Comparison of ENCODE assay signal across 17 cellular contexts in the genomic region with DNA sequence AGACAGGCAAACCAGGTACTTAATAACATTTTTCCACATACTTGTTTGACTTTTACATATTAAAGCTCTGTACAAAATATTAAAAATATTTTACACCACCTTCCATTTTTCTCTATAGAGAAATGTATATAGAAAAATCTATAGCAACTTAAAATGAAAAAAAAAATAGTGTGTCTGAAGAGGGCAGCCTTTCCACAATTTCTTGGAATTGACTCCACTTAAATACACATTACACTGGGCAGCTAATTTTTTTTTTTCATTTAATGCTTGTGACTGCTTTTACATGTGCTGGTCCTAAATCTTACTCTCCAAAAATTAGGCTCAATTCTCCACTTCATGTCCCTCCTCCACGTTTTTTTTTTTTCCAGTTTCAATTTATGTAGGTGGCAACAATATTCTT.
A peak's percentile ranks its signal among the peaks of the same experiment; 100 is the strongest.
DNase-seq lines count a peak whose midpoint lies in the region; ATAC-seq and TF ChIP-seq lines count a peak whose summit lies in the region.
"Had no signal": no experiment of that assay in that cellular context is flagged by ENCODE, and none has a peak within 500 bp of the region (broad histone marks: within the 10 kb centered on the region; RNA-seq: fewer than 3 reads in every experiment).

No MANE protein-coding gene starts in this region.

- H3K27ac ChIP-seq in heart right ventricle: no peak overlapping the region
- H3K27ac ChIP-seq: gastroesophageal sphincter, SK-N-MC had no signal

- H2AFZ ChIP-seq in Loucy (ENCODE audit: low read length): no peak overlapping the region

- no peak for DNase-seq in AG09309 (ENCODE audit: low read depth)
- DNase-seq in adipocyte (ENCODE audit: low read depth): peak; percentile 45
- peak; percentile 7 for DNase-seq in left kidney (ENCODE audit: low read depth, low spot score)
- DNase-seq in stimulated activated CD4-positive, alpha-beta T cell treated with anti-CD3 and anti-CD28 coated beads, Interleukin-15, amount 100 ng/mL, for 24 hours: no peak
- no peak for DNase-seq in heart right ventricle
- DNase-seq in epidermal melanocyte (ENCODE audit: insufficient read length, low spot score): no peak
- DNase-seq: activated B cell treated with CpG ODN at 0.5 μM for 24 hours; activated CD8-positive, alpha-beta memory T cell treated with anti-CD3 and anti-CD28 coated beads, Interleukin-2, amount 50 U/mL, for 4 hours; CD4-positive, alpha-beta T cell; naive B cell; NCI-H510A treated with DMSO at 0.1 percent for 48 hours; stimulated activated naive CD8-positive, alpha-beta T cell treated with anti-CD3 and anti-CD28 coated beads, Interleukin-15, amount 100 ng/mL, for 72 hours had no signal

- H3K9ac ChIP-seq in Loucy (ENCODE audit: low read depth, low read length, poor library complexity, severe bottlenecking) (no peak overlapping the region), adipocyte (ENCODE audit: low read length) (no peak overlapping the region)

- H3K27me3 ChIP-seq in Loucy (ENCODE audit: insufficient read depth, low read length, poor library complexity, severe bottlenecking) (no peaks in the 10 kb centered on the region), adipocyte (replicated peaks; ENCODE audit: control insufficient read depth, insufficient read depth, low read length) (no peaks in the 10 kb centered on the region), heart right ventricle (no peaks in the 10 kb centered on the region)
- H3K27me3 ChIP-seq: gastroesophageal sphincter had no signal

- H3K79me2 ChIP-seq in Loucy (ENCODE audit: insufficient read depth, low read length): no peaks in the 10 kb centered on the region

- no peaks in the 10 kb centered on the region for H4K20me1 ChIP-seq in Loucy (ENCODE audit: insufficient read depth, low read length, poor library complexity, severe bottlenecking)

- H3K9me3 ChIP-seq in Loucy (ENCODE audit: insufficient read depth, low read depth, low read length): no peaks in the 10 kb centered on the region
- H3K9me3 ChIP-seq in adipocyte (ENCODE audit: control insufficient read depth, low read length): no peaks in the 10 kb centered on the region
- H3K9me3 ChIP-seq in heart right ventricle: no peaks in the 10 kb centered on the region
- H3K9me3 ChIP-seq: gastroesophageal sphincter had no signal

- 49 to 51% methylated on average over 1 of the region's 1 CpG for WGBS in heart right ventricle, 2 donors

- H3K4me3 ChIP-seq in AG09309 (ENCODE audit: control insufficient read depth, low read depth, low read length) (no peak overlapping the region), Loucy (ENCODE audit: low read length, poor library complexity, severe bottlenecking) (no peak overlapping the region), adipocyte (ENCODE audit: low read length) (no peak overlapping the region), heart right ventricle (no peak overlapping the region)
- H3K4me3 ChIP-seq: gastroesophageal sphincter, SK-N-MC had no signal

- peak; percentile 4 for TF ChIP-seq CTCF in AG09309 (IDR thresholded peaks at IDR 0.05; ENCODE audit: control insufficient read depth, insufficient read depth, low read depth, low read length, missing control alignments)
- peak; percentile 51 for TF ChIP-seq CTCF in Loucy (conservative IDR thresholded peaks at IDR 0.05; ENCODE audit: low read length)
- TF ChIP-seq CTCF in heart right ventricle (IDR thresholded peaks at IDR 0.05): peak in 1 of 9 donors; percentile 7

- no peaks in the 10 kb centered on the region for H3K9me2 ChIP-seq in Loucy (replicated peaks; ENCODE audit: low read depth, low read length)

- H3K36me3 ChIP-seq in Loucy (ENCODE audit: insufficient read depth, low read length) (no peaks in the 10 kb centered on the region), adipocyte (ENCODE audit: control insufficient read depth, insufficient read depth, low read length, severe bottlenecking) (no peaks in the 10 kb centered on the region), heart right ventricle (no peaks in the 10 kb centered on the region)
- H3K36me3 ChIP-seq: gastroesophageal sphincter had no signal

- intact Hi-C loops in heart right ventricle (cut with DNase I): no loop called here

- no peak overlapping the region for H3K4me2 ChIP-seq in Loucy (ENCODE audit: low read depth, low read length, poor library complexity, severe bottlenecking)

- ATAC-seq in heart right ventricle (no peak), HG03159 (IDR thresholded peaks at IDR 0.05; ENCODE audit: unreplicated experiment) (no peak)
- ATAC-seq: gastroesophageal sphincter; sciatic nerve; stimulated activated naive CD8-positive, alpha-beta T cell treated with anti-CD3 and anti-CD28 coated beads, Interleukin-15, amount 100 ng/mL, for 72 hours had no signal

- no peaks in the 10 kb centered on the region for H3F3A ChIP-seq in Loucy (ENCODE audit: low read depth)

- H3K4me1 ChIP-seq in Loucy (ENCODE audit: insufficient read depth, low read length, poor library complexity, severe bottlenecking) (peaks cover 12% of the 10 kb centered on the region), adipocyte (ENCODE audit: control insufficient read depth, insufficient read depth, low read length) (no peaks in the 10 kb centered on the region), heart right ventricle (peaks cover 0 to 7% (median 0%) of the 10 kb centered on the region in 9 donors)
- H3K4me1 ChIP-seq: gastroesophageal sphincter had no signal

Comparison
In these comparisons a context has a peak if more than half of its experiments do, and no peak if none do; other contexts are left out.
1. DNase-seq: peak in adipocyte (single experiment) and left kidney (single experiment); none in AG09309 (single experiment), stimulated activated CD4-positive, alpha-beta T cell treated with anti-CD3 and anti-CD28 coated beads, Interleukin-15, amount 100 ng/mL, for 24 hours (single experiment), heart right ventricle (0 of 2) and epidermal melanocyte (single experiment).